11 cellular contexts compared by ENCODE assay signal in the genomic region with DNA sequence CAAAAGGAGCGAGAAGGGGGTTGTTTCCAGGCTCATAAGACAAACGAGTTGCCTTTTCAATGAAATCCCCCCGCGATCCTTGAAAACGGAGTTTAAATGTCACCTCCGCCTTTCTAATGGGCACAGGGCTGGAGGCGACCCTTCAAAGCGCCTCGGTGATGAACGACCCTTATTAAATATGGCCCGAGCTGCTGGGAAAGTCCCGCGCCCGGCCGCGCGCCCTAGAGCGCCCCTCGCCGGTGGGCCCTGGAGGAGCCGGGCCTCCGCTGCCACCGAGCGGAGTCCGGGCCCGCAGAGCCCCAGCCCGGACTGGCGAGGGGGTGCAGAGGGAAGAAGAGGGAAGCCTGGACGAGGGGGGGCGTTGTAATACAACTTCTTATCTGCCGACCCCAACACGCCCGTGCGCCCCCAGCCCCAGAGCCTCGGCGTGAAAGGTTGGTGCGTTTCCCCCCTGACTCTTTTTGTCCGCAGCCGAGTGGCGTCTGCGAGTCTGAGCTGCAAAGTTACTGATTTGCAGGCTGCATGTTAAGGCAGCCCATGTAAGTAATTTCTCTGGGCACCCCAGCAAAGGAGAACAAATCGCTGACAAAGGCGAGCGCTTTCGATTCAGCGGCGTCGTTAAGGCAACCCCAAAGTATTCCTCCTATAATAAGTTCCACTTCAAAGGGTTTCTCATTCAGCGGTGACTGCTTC. TPM values are rescaled to one million over a fixed set of nuclear protein-coding genes. Genes with fewer than 3 reads are reported as not detected.
DNase-seq lines count a peak whose midpoint lies in the region; ATAC-seq, FAIRE-seq and TF ChIP-seq lines count a peak whose summit lies in the region.
"Had no signal": no experiment of that assay in that cellular context is flagged by ENCODE, and none has a peak within 500 bp of the region (broad histone marks: within the 10 kb centered on the region; RNA-seq: fewer than 3 reads in every experiment).

No MANE protein-coding gene starts in this region.

- intact Hi-C loops in A673 (cut with micrococcal nuclease; ENCODE audit: unreplicated experiment) (no loop called here), GM12878 (cut with micrococcal nuclease; ENCODE audit: unreplicated experiment) (no loop called here)

- H3K36me3 Mint-ChIP-seq in GM23338 (ENCODE audit: low read depth) = peaks cover 12% of the 10 kb centered on the region

- CTCF ChIA-PET in A673 (lab: Charles Lee) (no interaction called here), GM12878 (lab: Yijun Ruan, JAX) (no interaction called here)

- H3K27ac Mint-ChIP-seq in GM23338 = no peak overlapping the region

- ATAC-seq in GM23338 (peak; percentile 6), GM12878 (no peak), HG03108 (IDR thresholded peaks at IDR 0.05; ENCODE audit: unreplicated experiment) (no peak)

- H3K27ac ChIP-seq in A673 (ENCODE audit: low read depth, low read length, poor library complexity, severe bottlenecking) = no peak overlapping the region
- H3K27ac ChIP-seq in GM23338 (ENCODE audit: low read depth) = no peak overlapping the region
- no peak overlapping the region for H3K27ac ChIP-seq in GM12878 (ENCODE audit: control insufficient read depth, insufficient read depth)
- H3K27ac ChIP-seq: skin epidermis had no signal

- H2AFZ ChIP-seq in GM23338 (peak overlapping the region; percentile 89), GM12878 (ENCODE audit: control insufficient read depth, low read depth, low read length) (no peak overlapping the region)

- H3K9me2 ChIP-seq in GM23338 (ENCODE audit: insufficient read depth) = no peaks in the 10 kb centered on the region

- POLR2A ChIA-PET in A673 (lab: Charles Lee; ENCODE audit: low non-redundant PET) = no interaction called here
- POLR2A ChIA-PET in GM12878 (lab: Charles Lee) = no interaction called here

- H3K27me3 ChIP-seq in A673 (replicated peaks; ENCODE audit: insufficient read depth, low read depth, low read length, poor library complexity) (no peaks in the 10 kb centered on the region), GM23338 (ENCODE audit: insufficient read depth) (peaks cover 95% of the 10 kb centered on the region), GM12878 (replicated peaks in 1 of 2; ENCODE audit: control insufficient read depth in 2 of 2, insufficient read depth in 2 of 2, low read length in 1 of 2) (peaks cover 12 to 24% of the 10 kb centered on the region in 2 experiments)

- H3K36me3 ChIP-seq in A673 (ENCODE audit: insufficient read depth, low read length, poor library complexity, severe bottlenecking) (peaks cover 22% of the 10 kb centered on the region), GM23338 (ENCODE audit: insufficient read depth) (0 out of 2 replicates have a peak, but pooled peaks cover 9% of the 10 kb centered on the region), GM12878 (ENCODE audit: control insufficient read depth in 2 of 2, insufficient read depth in 2 of 2, low read length in 1 of 2) (no peaks in the 10 kb centered on the region)

- H4K20me1 ChIP-seq in GM23338 (replicated peaks; ENCODE audit: insufficient read depth) (peaks cover 13% of the 10 kb centered on the region), GM12878 (ENCODE audit: control insufficient read depth, insufficient read depth) (no peaks in the 10 kb centered on the region)

- H3K9me3 Mint-ChIP-seq in GM23338 = no peaks in the 10 kb centered on the region; the same call in 2 of the 3 replicates

- H3K4me2 ChIP-seq in GM23338 (peak overlapping the region; percentile 98), GM12878 (ENCODE audit: control insufficient read depth, insufficient read depth) (0 out of 2 replicates have a peak overlapping the region, but pooled peaks have one; percentile 5)

- TF ChIP-seq POLR2A in GM12878 (IDR thresholded peaks at IDR 0.05; ENCODE audit: low read depth, low read length) (no peak), GM12892 (IDR thresholded peaks at IDR 0.05; ENCODE audit: low read depth, low read length) (no peak)

- no peak overlapping the region for H3K9ac ChIP-seq in GM12878 (ENCODE audit: control insufficient read depth, insufficient read depth, low read length)

- BruUV-seq in A673 (replicated peaks; lab: Mats Ljungman, UMichigan) = no TSS peak
- no TSS peak for BruUV-seq in GM12878 (replicated peaks; lab: Mats Ljungman, UMichigan)

- WGBS in GM12878 (ENCODE audit: insufficient coverage, insufficient replicate concordance, low lambda C conversion rate, missing lambda C conversion rate) = 32% methylated on average over 37 of the region's 49 CpGs

- H3K4me3 Mint-ChIP-seq in GM23338 = peak overlapping the region; percentile 87

- no peak for DNase-seq in A673 (ENCODE audit: low spot score)
- peak; percentile 69 for DNase-seq in GM23338 (ENCODE audit: low spot score)
- no peak for DNase-seq in GM12878 (ENCODE audit: low read depth, low spot score)
- peak; percentile 11 to 28 for DNase-seq in lung microvascular endothelial cell (ENCODE audit: low read depth in 2 of 2)
- no peak for DNase-seq in GM12892 (ENCODE audit: insufficient read length)
- DNase-seq in DMS153 (lab: John Stamatoyannopoulos, UW) = no peak
- no peak for DNase-seq in RPMI8226

- SMC1A ChIA-PET in GM12878 (lab: Charles Lee; ENCODE audit: uncharacterized antibody, unreplicated experiment) = no interaction called here

- H3K9me3 ChIP-seq in A673 (ENCODE audit: low read depth, low read length, poor library complexity, severe bottlenecking) (no peaks in the 10 kb centered on the region), GM12878 (replicated peaks; ENCODE audit: control insufficient read depth, insufficient read depth, low read length) (no peaks in the 10 kb centered on the region)

- no peak for TF ChIP-seq RAD21 in GM12878 (IDR thresholded peaks at IDR 0.05; ENCODE audit: insufficient read depth, low read depth, low read length)

- H3K4me3 ChIP-seq in A673 (ENCODE audit: low read depth, low read length, poor library complexity, severe bottlenecking) = peak overlapping the region; percentile 17
- peak overlapping the region; percentile 84 for H3K4me3 ChIP-seq in GM23338
- H3K4me3 ChIP-seq in GM12878 = no peak overlapping the region
- H3K4me3 ChIP-seq: skin epidermis had no signal

- H3K4me1 Mint-ChIP-seq in GM23338 = peaks cover 58% of the 10 kb centered on the region

- no peak for TF ChIP-seq EP300 in GM12878 (IDR thresholded peaks at IDR 0.05; ENCODE audit: borderline replicate concordance in 1 of 2, control insufficient read depth in 1 of 2, low read depth in 2 of 2, low read length in 2 of 2)

- no peak for TF ChIP-seq CTCF in A673 (conservative IDR thresholded peaks at IDR 0.05; ENCODE audit: low read depth, low read length)
- peak; percentile 63 to 72 for TF ChIP-seq CTCF in GM23338 (conservative IDR thresholded peaks at IDR 0.05; ENCODE audit: low read depth in 2 of 2)
- TF ChIP-seq CTCF in GM12878 (IDR thresholded peaks at IDR 0.05 in 2 of 3, conservative IDR thresholded peaks at IDR 0.05 in 1 of 3; ENCODE audit: control insufficient read depth in 2 of 3, extremely low read depth in 1 of 3, insufficient read depth in 1 of 3, low read depth in 3 of 3, low read length in 3 of 3) = no peak

- peaks cover 35% of the 10 kb centered on the region for H3K4me1 ChIP-seq in A673 (ENCODE audit: insufficient read depth, low read length, poor library complexity, severe bottlenecking)
- H3K4me1 ChIP-seq in GM23338 (ENCODE audit: insufficient read depth) = peaks cover 81% of the 10 kb centered on the region
- no peaks in the 10 kb centered on the region for H3K4me1 ChIP-seq in GM12878 (ENCODE audit: control insufficient read depth, insufficient read depth, low read length)

- peaks cover 68% of the 10 kb centered on the region for H3K27me3 Mint-ChIP-seq in GM23338 (ENCODE audit: insufficient read depth, low read depth, poor library complexity)

- peaks cover 5% of the 10 kb centered on the region; the same call in 1 of the 2 replicates for H3K79me2 ChIP-seq in GM23338 (replicated peaks; ENCODE audit: insufficient read depth)
- no peaks in the 10 kb centered on the region for H3K79me2 ChIP-seq in GM12878 (ENCODE audit: control insufficient read depth, insufficient read depth, low read length)

- peaks cover 29% of the 10 kb centered on the region for H3F3A ChIP-seq in GM23338 (replicated peaks; ENCODE audit: low read depth)

- in situ Hi-C loops in GM12878 (cut with MboI) = no loop called here

- RAD21 ChIA-PET in GM12878 (lab: Charles Lee; ENCODE audit: unreplicated experiment) = no interaction called here

- FAIRE-seq in GM12878 (lab: Jason Lieb, UNC) = no peak
- no peak for FAIRE-seq in GM12892 (lab: Jason Lieb, UNC)
- FAIRE-seq: endometrium had no signal

RNA-seq across cellular contexts. Expression of gene ZIC5, which starts 11.9 kb away (rescaled TPM):
- 23.4 and 25.2 TPM in 2 replicates for total RNA-seq in A673 (2021)
- total RNA-seq in GM23338 (2014; rRNA removed; shearing (Covaris generic)) = 28.0 and 32.6 TPM in 2 replicates
- 14.1 and 17.2 TPM in 2 replicates for polyA plus RNA-seq in GM23338 (2016; fragmentation: Nextera tagmentation; extraction: Ambion mirVana)
- total RNA-seq in GM12878 (2013; cell fraction: nucleolus; rRNA removed) = not detected in 2 replicates
- not detected in 2 replicates for total RNA-seq in GM12878 (2014; rRNA removed)
- total RNA-seq in GM12878 (2014; rRNA removed; fragmentation: Illumina TruSeq; extraction: Trizol) = not detected in 2 replicates
- total RNA-seq in GM12878 (2021) = not detected in 2 replicates
- polyA plus RNA-seq in GM12878 (2011; ENCODE audit: low read depth) = not detected
- polyA plus RNA-seq in GM12878 (2011; rRNA removed) = not detected in 2 replicates
- not detected in 2 replicates for polyA plus RNA-seq in GM12878 (2011; cell fraction: cytosol; rRNA removed)
- not detected in 2 replicates for polyA plus RNA-seq in GM12878 (2011; cell fraction: nucleus; rRNA removed)
- not detected in 2 replicates for polyA plus RNA-seq in GM12878 (2012)
- not detected in 2 replicates for polyA plus RNA-seq in GM12878 (2014; fragmentation: Illumina TruSeq; extraction: Trizol)
- not detected for polyA plus RNA-seq in GM12878 (2014; fragmentation: Nextera tagmentation; extraction: Ambion mirVana)
- not detected in 2 replicates for polyA plus RNA-seq in GM12878 (2014; rRNA removed)
- not detected for polyA plus RNA-seq in GM12878 (2016; fragmentation: Nextera tagmentation; extraction: Ambion mirVana)
- not detected in 2 replicates for polyA minus RNA-seq in GM12878 (2011; rRNA and poly(A)+ RNA removed)
- not detected in 2 replicates for polyA minus RNA-seq in GM12878 (2011; cell fraction: cytosol; rRNA and poly(A)+ RNA removed)
- polyA minus RNA-seq in GM12878 (2011; cell fraction: nucleus; rRNA and poly(A)+ RNA removed) = 0.10 TPM in 1 of 2 replicates, not detected in the other
- under 0.01 TPM in 2 replicates for total RNA-seq in lung microvascular endothelial cell
- polyA plus RNA-seq in GM12892 (2012; ENCODE audit: missing spikeins) = not detected
- total RNA-seq: T-helper 1 cell treated with Interleukin-12 subunit alpha and Interleukin-12 subunit beta and Interleukin-4 antibody, amounts not matched to agents 30 ng/mL and 1 ng/mL, for 36 hours had no signal

RNA-seq across cellular contexts. Expression of gene ZIC2, which starts 21.9 kb away (rescaled TPM):
- 285 and 305 TPM in 2 replicates for total RNA-seq in A673 (2021)
- total RNA-seq in GM23338 (2014; rRNA removed; shearing (Covaris generic)) = 76.2 and 87.9 TPM in 2 replicates
- polyA plus RNA-seq in GM23338 (2016; fragmentation: Nextera tagmentation; extraction: Ambion mirVana) = 62.6 and 63.2 TPM in 2 replicates
- not detected in 2 replicates for total RNA-seq in GM12878 (2013; cell fraction: nucleolus; rRNA removed)
- not detected in 2 replicates for total RNA-seq in GM12878 (2014; rRNA removed)
- not detected in 2 replicates for total RNA-seq in GM12878 (2014; rRNA removed; fragmentation: Illumina TruSeq; extraction: Trizol)
- total RNA-seq in GM12878 (2021) = not detected in 2 replicates
- not detected for polyA plus RNA-seq in GM12878 (2011; ENCODE audit: low read depth)
- polyA plus RNA-seq in GM12878 (2011; rRNA removed) = not detected in 2 replicates
- not detected in 2 replicates for polyA plus RNA-seq in GM12878 (2011; cell fraction: cytosol; rRNA removed)
- not detected in 2 replicates for polyA plus RNA-seq in GM12878 (2011; cell fraction: nucleus; rRNA removed)
- not detected in 2 replicates for polyA plus RNA-seq in GM12878 (2012)
- polyA plus RNA-seq in GM12878 (2014; fragmentation: Illumina TruSeq; extraction: Trizol) = not detected in 2 replicates
- polyA plus RNA-seq in GM12878 (2014; fragmentation: Nextera tagmentation; extraction: Ambion mirVana) = not detected
- polyA plus RNA-seq in GM12878 (2014; rRNA removed) = not detected in 2 replicates
- polyA plus RNA-seq in GM12878 (2016; fragmentation: Nextera tagmentation; extraction: Ambion mirVana) = under 1 TPM; 0.05 TPM
- not detected in 2 replicates for polyA minus RNA-seq in GM12878 (2011; rRNA and poly(A)+ RNA removed)
- polyA minus RNA-seq in GM12878 (2011; cell fraction: cytosol; rRNA and poly(A)+ RNA removed) = not detected in 2 replicates
- not detected in 2 replicates for polyA minus RNA-seq in GM12878 (2011; cell fraction: nucleus; rRNA and poly(A)+ RNA removed)
- under 0.01 and 0.20 TPM in 2 replicates for total RNA-seq in lung microvascular endothelial cell
- polyA plus RNA-seq in GM12892 (2012; ENCODE audit: missing spikeins) = not detected

Comparison
In these comparisons a context has a peak if more than half of its experiments do, and no peak if none do; other contexts are left out.
1. DNase-seq: peak in GM23338 (single experiment) and lung microvascular endothelial cell (2 of 2); none in A673 (single experiment), GM12878 (single experiment), GM12892 (single experiment), DMS153 (single experiment) and RPMI8226 (single experiment).
2. CTCF ChIP-seq: peak in GM23338 (2 of 2); none in A673 (single experiment) and GM12878 (0 of 3).
3. RNA of gene ZIC5, which starts 11.9 kb away (total RNA-seq): 28.0 to 32.6 TPM in GM23338 and 23.4 to 25.2 TPM in A673; not detected in GM12878 and under 0.01 TPM in lung microvascular endothelial cell; every median in the first group is over 10 times any median in the second.
4. RNA of gene ZIC2, which starts 21.9 kb away (total RNA-seq): 285 to 305 TPM in A673 and 76.2 to 87.9 TPM in GM23338; under 0.01 to 0.20 TPM in lung microvascular endothelial cell and not detected in GM12878; every median in the first group is over 10 times any median in the second.